In the genomic region with DNA sequence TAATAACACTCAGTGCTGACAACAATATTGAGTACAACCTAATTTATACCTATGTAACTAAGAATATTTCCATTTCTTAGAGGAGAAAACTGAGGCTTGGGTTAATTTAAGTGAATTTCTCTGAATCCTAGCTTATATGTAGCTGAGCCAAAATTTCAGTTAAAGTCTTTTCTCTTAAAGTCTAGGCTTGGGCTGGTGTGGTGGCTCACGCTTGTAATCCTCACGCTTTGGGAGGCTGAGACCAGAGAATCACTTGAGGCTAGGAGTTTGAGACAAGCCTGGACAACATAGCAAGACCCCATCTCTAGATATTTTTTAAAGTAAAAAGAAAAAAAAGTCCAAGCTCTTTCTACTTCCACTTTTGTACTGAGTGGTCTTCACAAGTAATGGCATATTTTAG, we compare ENCODE assay signal across 8 cellular contexts.
"Had no signal": no experiment of that assay in that cellular context is flagged by ENCODE, and none has a peak within 500 bp of the region (broad histone marks: within the 10 kb centered on the region; RNA-seq: fewer than 3 reads in every experiment).

No MANE protein-coding gene starts in this region.

- H3K4me2 ChIP-seq: KMS-11 had no signal

- H3K9ac ChIP-seq: KMS-11 had no signal

- FAIRE-seq: HTR-8/SVneo had no signal

- H3K27ac ChIP-seq: HL-60, KMS-11 had no signal

- DNase-seq: IMR-90, Karpas-422, Kasumi-1, KBM-7, KG1 had no signal
